In the genomic region with DNA sequence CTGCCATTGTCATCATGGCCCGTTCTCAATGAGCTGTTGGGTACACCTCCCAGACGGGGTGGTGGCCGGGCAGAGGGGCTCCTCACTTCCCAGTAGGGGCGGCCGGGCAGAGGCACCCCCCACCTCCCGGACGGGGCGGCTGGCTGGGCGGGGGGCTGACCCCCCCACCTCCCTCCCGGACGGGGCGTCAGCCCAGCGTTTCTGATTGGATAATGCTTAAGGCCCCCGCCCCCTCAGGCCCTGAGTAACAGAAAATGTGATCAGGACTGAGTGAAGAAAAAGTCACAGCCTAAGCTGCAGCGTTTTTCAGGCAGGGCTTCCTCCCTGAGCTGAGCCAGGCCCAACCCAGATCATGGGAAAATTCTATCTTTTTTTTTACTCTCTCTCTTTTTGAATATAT, we compare ENCODE assay signal across 1 cellular context. TPM values are rescaled to one million over a fixed set of nuclear protein-coding genes. Genes with fewer than 3 reads are reported as not detected.
"Had no signal": no experiment of that assay in that cellular context is flagged by ENCODE, and none has a peak within 500 bp of the region (broad histone marks: within the 10 kb centered on the region; RNA-seq: fewer than 3 reads in every experiment).

No MANE protein-coding gene starts in this region.

RNA-seq across cellular contexts. Expression of a gene that starts 14.5 kb away (rescaled TPM):
- total RNA-seq: MCF 10A had no signal
